In genomic region chr15:24879492-24879891, GRCh38 we compare ENCODE assay signal across 21 cellular contexts.
A peak's percentile ranks its signal among the peaks of the same experiment; 100 is the strongest.
DNase-seq lines count a peak whose midpoint lies in the region; ATAC-seq, FAIRE-seq and TF ChIP-seq lines count a peak whose summit lies in the region.
"Had no signal": no experiment of that assay in that cellular context is flagged by ENCODE, and none has a peak within 500 bp of the region (broad histone marks: within the 10 kb centered on the region; RNA-seq: fewer than 3 reads in every experiment).

No MANE protein-coding gene starts in this region.

- TF ChIP-seq CTCF in HepG2 (CRISPR knock-in tag; IDR thresholded peaks at IDR 0.05) (no peak), right lobe of liver (IDR thresholded peaks at IDR 0.05) (no peak), LNCaP clone FGC (IDR thresholded peaks at IDR 0.05; ENCODE audit: control insufficient read depth, extremely low read depth, insufficient read depth) (no peak), WTC11 (IDR thresholded peaks at IDR 0.05) (no peak), OCI-LY7 (conservative IDR thresholded peaks at IDR 0.05; ENCODE audit: low read length) (no peak)

- H3K4me1 Mint-ChIP-seq in WTC11: peaks cover 42% of the 10 kb centered on the region

- H3K27ac Mint-ChIP-seq in WTC11: peak overlapping the region; percentile 85
- H3K27ac Mint-ChIP-seq: CD4-positive, alpha-beta T cell; CD8-positive, alpha-beta T cell had no signal

- H3K9ac ChIP-seq in HepG2 (ENCODE audit: insufficient read depth, low read depth, low read length): no peak overlapping the region
- H3K9ac ChIP-seq: BLaER1 had no signal

- no peaks in the 10 kb centered on the region; the same call in 1 of the 2 replicates for H3K27me3 Mint-ChIP-seq in WTC11 (ENCODE audit: low read depth)
- H3K27me3 Mint-ChIP-seq: CD4-positive, alpha-beta T cell had no signal

- FAIRE-seq in HepG2 (lab: Jason Lieb, UNC): no peak
- FAIRE-seq: A549, D721Med, G401.6, GM12891 had no signal

- H3K9me3 Mint-ChIP-seq in WTC11: peaks cover 21% of the 10 kb centered on the region

- H3K9me3 ChIP-seq in HepG2 (ENCODE audit: low read length): peaks cover 43% of the 10 kb centered on the region
- no peaks in the 10 kb centered on the region for H3K9me3 ChIP-seq in right lobe of liver
- H3K9me3 ChIP-seq in OCI-LY7 (ENCODE audit: low read length): no peaks in the 10 kb centered on the region
- H3K9me3 ChIP-seq: A549 had no signal

- no peak for TF ChIP-seq EP300 in HepG2 (IDR thresholded peaks at IDR 0.05; ENCODE audit: low read depth in 2 of 2, low read length in 2 of 2)
- no peak for TF ChIP-seq EP300 in HepG2 (CRISPR knock-in tag; IDR thresholded peaks at IDR 0.05; ENCODE audit: borderline replicate concordance)

- H3K4me3 Mint-ChIP-seq in WTC11: peak overlapping the region; percentile 34; the same call in 1 of the 2 replicates
- H3K4me3 Mint-ChIP-seq: CD4-positive, alpha-beta T cell; CD8-positive, alpha-beta T cell had no signal

- POLR2A ChIA-PET in HepG2 (lab: Yijun Ruan, JAX): interaction anchor here (1.0 kb wide), 1 partner anchor 51 kb away, joined by 3 read pairs; no protein-coding TSS in a partner anchor
- POLR2A ChIA-PET in WTC11 (lab: Charles Lee): no interaction called here
- POLR2A ChIA-PET in OCI-LY7 (lab: Charles Lee): interaction anchor here (0.7 kb wide), 1 partner anchor 56 kb away, joined by 3 read pairs; no protein-coding TSS in a partner anchor

- H3K4me1 ChIP-seq in HepG2 (ENCODE audit: insufficient read depth, low read length) (peaks cover 27% of the 10 kb centered on the region), right lobe of liver (no peaks in the 10 kb centered on the region), OCI-LY7 (ENCODE audit: insufficient read depth, low read length, poor library complexity, severe bottlenecking) (no peaks in the 10 kb centered on the region)
- H3K4me1 ChIP-seq: A549, BE2C, BLaER1, Caco-2 had no signal

- intact Hi-C loops in HepG2 (cut with micrococcal nuclease; ENCODE audit: unreplicated experiment): no loop called here
- intact Hi-C loops in right lobe of liver (cut with DNase I): no loop called here
- intact Hi-C loops in OCI-LY7 (cut with micrococcal nuclease; ENCODE audit: unreplicated experiment): no loop called here

- H3K27ac ChIP-seq in HepG2 (ENCODE audit: extremely low read length, insufficient read depth, low read length): peak overlapping the region; percentile 24
- no peak overlapping the region for H3K27ac ChIP-seq in right lobe of liver
- H3K27ac ChIP-seq in OCI-LY7 (ENCODE audit: low read depth, low read length, poor library complexity, severe bottlenecking): no peak overlapping the region
- H3K27ac ChIP-seq: 22Rv1, A549, BLaER1 had no signal

- H4K20me1 ChIP-seq in HepG2 (ENCODE audit: insufficient read depth, low read length) (no peaks in the 10 kb centered on the region), OCI-LY7 (ENCODE audit: insufficient read depth, low read length) (no peaks in the 10 kb centered on the region)
- H4K20me1 ChIP-seq: BLaER1 had no signal

- WGBS in HepG2 (ENCODE audit: low lambda C conversion rate): 40% methylated on average over 2 of the region's 2 CpGs
- 22% methylated on average over 2 of the region's 2 CpGs for WGBS in right lobe of liver (ENCODE audit: insufficient coverage, low coverage, low lambda C conversion rate, missing lambda C conversion rate)

- H3K79me2 ChIP-seq in HepG2 (ENCODE audit: insufficient read depth, low read length) (no peaks in the 10 kb centered on the region), OCI-LY7 (ENCODE audit: insufficient read depth, low read depth, low read length) (no peaks in the 10 kb centered on the region)

- CTCF ChIA-PET in HepG2 (lab: Yijun Ruan, JAX; ENCODE audit: low intra/inter-chr PET ratio, low total read pairs) (no interaction called here), WTC11 (lab: Charles Lee) (no interaction called here), OCI-LY7 (lab: Charles Lee; ENCODE audit: unreplicated experiment) (no interaction called here)

- ATAC-seq in HepG2 (peak; percentile 59), right lobe of liver (no peak), WTC11 (no peak)
- ATAC-seq: A549; CD8-positive, alpha-beta T cell had no signal

- DNase-seq in HepG2 (ENCODE audit: low spot score) (no peak), right lobe of liver (no peak), LNCaP clone FGC (ENCODE audit: low read depth) (peak; percentile 67), WTC11 (ENCODE audit: low spot score) (no peak), OCI-LY7 (ENCODE audit: low spot score) (no peak), NCI-H2171 (lab: John Stamatoyannopoulos, UW) (no peak), AG08395 (ENCODE audit: low spot score) (no peak)
- DNase-seq: BE2C; C1 segment of cervical spinal cord; Caco-2; Calu3; CD4-positive, alpha-beta T cell; CD8-positive, alpha-beta T cell; DMS79 treated with DMSO at 0.1 percent for 48 hours; GF-D8 had no signal

- H3K4me2 ChIP-seq in HepG2 (ENCODE audit: low read depth, low read length) (no peak overlapping the region), OCI-LY7 (ENCODE audit: low read length) (no peak overlapping the region)
- H3K4me2 ChIP-seq: A549, BLaER1 had no signal

- H3K36me3 Mint-ChIP-seq in WTC11: peaks cover 28% of the 10 kb centered on the region

- no peak for TF ChIP-seq POLR2A in HepG2 (IDR thresholded peaks at IDR 0.05; ENCODE audit: insufficient read depth in 1 of 2, low read depth in 2 of 2, low read length in 2 of 2)
- no peak for TF ChIP-seq POLR2A in right lobe of liver (IDR thresholded peaks at IDR 0.05)

- no peaks in the 10 kb centered on the region for H3K9me2 ChIP-seq in OCI-LY7 (ENCODE audit: insufficient read depth, low read length)

- H3K4me3 ChIP-seq in HepG2 (replicated peaks in 1 of 3; ENCODE audit: insufficient read depth in 1 of 3, low read depth in 2 of 3, low read length in 3 of 3) (no peak overlapping the region), right lobe of liver (no peak overlapping the region), LNCaP clone FGC (ENCODE audit: low read depth, low read length) (no peak overlapping the region), OCI-LY7 (ENCODE audit: low read depth, low read length, poor library complexity, severe bottlenecking) (no peak overlapping the region)
- H3K4me3 ChIP-seq: A549, BLaER1 had no signal

- no peak overlapping the region for H2AFZ ChIP-seq in HepG2 (ENCODE audit: low read length)
- no peak overlapping the region for H2AFZ ChIP-seq in OCI-LY7 (ENCODE audit: low read length)

- H3K36me3 ChIP-seq in HepG2 (replicated peaks in 1 of 2; ENCODE audit: control insufficient read depth in 1 of 2, insufficient read depth in 2 of 2, low read length in 2 of 2) (no peaks in the 10 kb centered on the region), right lobe of liver (no peaks in the 10 kb centered on the region), OCI-LY7 (ENCODE audit: insufficient read depth, low read length) (no peaks in the 10 kb centered on the region)
- H3K36me3 ChIP-seq: BE2C, BLaER1 had no signal

- BruUV-seq in HepG2 (replicated peaks; lab: Mats Ljungman, UMichigan): no TSS peak
- no TSS peak for BruUV-seq in OCI-LY7 (replicated peaks; lab: Mats Ljungman, UMichigan)

- in situ Hi-C loops in HepG2 (cut with HindIII; ENCODE audit: extremely low pct_ligation_motif_present, low pct_unique_long_range_greater_than_20kb): no loop called here

- H3K27me3 ChIP-seq in HepG2 (ENCODE audit: control insufficient read depth in 1 of 2, insufficient read depth in 2 of 2, low read length in 2 of 2): no peaks in the 10 kb centered on the region; a peak in 1 of 5 replicates
- H3K27me3 ChIP-seq in right lobe of liver: no peaks in the 10 kb centered on the region
- H3K27me3 ChIP-seq: BE2C, BLaER1 had no signal

- no peak for TF ChIP-seq RAD21 in HepG2 (CRISPR knock-in tag; IDR thresholded peaks at IDR 0.05)

TF ChIP-seq in HepG2, 621 proteins besides CTCF, POLR2A, EP300 and RAD21 (continues in another document):
- TF ChIP-seq FOXA3 (CRISPR knock-in tag; IDR thresholded peaks at IDR 0.05) (peak; percentile 44; the same call in 1 of the 2 replicates), GATAD2A (CRISPR knock-in tag; IDR thresholded peaks at IDR 0.05) (0 out of 2 replicates have a peak, but pooled peaks have one; percentile 30), TEAD3 (CRISPR knock-in tag; optimal IDR thresholded peaks at IDR 0.05; ENCODE audit: borderline replicate concordance) (peak; percentile 19)

TF ChIP-seq in WTC11, 78 proteins besides CTCF, POLR2A, EP300 and RAD21 (continues in another document):
- TF ChIP-seq ATF3 (CRISPR knock-in tag; conservative IDR thresholded peaks at IDR 0.05) (no peak), ZBTB43 (CRISPR knock-in tag; IDR thresholded peaks at IDR 0.05) (no peak), TEAD1 (CRISPR knock-in tag; IDR thresholded peaks at IDR 0.05) (no peak), KAT7 (CRISPR knock-in tag; IDR thresholded peaks at IDR 0.05; ENCODE audit: borderline replicate concordance) (no peak), NFATC4 (CRISPR knock-in tag; IDR thresholded peaks at IDR 0.05) (no peak), TEAD4 (CRISPR knock-in tag; IDR thresholded peaks at IDR 0.05) (no peak), ZNF232 (CRISPR knock-in tag; IDR thresholded peaks at IDR 0.05) (no peak)
